3 cellular contexts compared by ENCODE assay signal in the genomic region with DNA sequence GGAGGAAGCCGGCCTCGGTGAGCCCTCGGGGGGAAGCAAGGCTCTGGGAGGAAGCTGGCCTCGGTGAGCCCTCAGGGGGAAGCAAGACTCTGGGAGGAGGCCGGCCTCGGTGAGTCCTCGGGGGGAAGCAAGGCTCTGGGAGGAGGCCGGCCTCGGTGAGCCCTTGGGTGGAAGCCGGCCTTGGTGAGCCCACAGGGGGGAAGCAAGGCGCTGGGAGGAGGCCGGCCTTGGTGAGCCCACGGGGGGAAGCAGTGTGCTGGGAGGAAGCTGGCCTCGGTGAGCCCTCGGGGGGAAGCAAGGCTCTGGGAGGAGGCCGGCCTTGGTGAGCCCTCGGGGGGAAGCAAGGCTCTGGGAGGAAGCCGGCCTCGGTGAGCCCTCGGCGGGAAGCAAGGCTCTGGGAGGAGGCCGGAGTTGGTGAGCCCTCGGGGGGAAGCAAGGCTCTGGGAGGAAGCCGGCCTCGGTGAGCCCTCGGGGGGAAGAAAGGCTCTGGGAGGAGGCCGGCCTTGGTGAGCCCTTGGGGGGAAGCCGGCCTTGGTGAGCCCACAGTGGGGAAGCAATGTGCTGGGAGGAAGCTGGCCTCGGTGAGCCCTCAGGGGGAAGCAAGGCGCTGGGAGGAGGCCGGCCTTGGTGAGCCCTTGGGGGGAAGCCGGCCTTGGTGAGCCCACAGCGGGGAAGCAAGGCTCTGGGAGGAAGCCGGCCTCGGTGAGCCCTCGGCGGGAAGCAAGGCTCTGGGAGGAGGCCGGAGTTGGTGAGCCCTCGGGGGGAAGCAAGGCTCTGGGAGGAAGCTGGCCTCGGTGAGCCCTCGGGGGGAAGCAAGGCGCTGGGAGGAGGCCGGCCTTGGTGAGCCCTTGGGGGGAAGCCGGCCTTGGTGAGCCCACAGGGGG. TPM values are rescaled to one million over a fixed set of nuclear protein-coding genes. Genes with fewer than 3 reads are reported as not detected.
"Had no signal": no experiment of that assay in that cellular context is flagged by ENCODE, and none has a peak within 500 bp of the region (broad histone marks: within the 10 kb centered on the region; RNA-seq: fewer than 3 reads in every experiment).

No MANE protein-coding gene starts in this region.

RNA-seq across cellular contexts. Expression of a gene that starts 36.7 kb away (rescaled TPM):
- total RNA-seq: HT-29, IMR-90, SK-MEL-5 had no signal
- polyA plus RNA-seq: IMR-90 had no signal

RNA-seq across cellular contexts. Expression of a gene that starts 48.1 kb away (rescaled TPM):
- total RNA-seq: HT-29, IMR-90, SK-MEL-5 had no signal
- polyA plus RNA-seq: IMR-90 had no signal

RNA-seq across cellular contexts. Expression of a gene that starts 55.3 kb away (rescaled TPM):
- total RNA-seq: HT-29, IMR-90, SK-MEL-5 had no signal
- polyA plus RNA-seq: IMR-90 had no signal
